Comparison of ENCODE assay signal across 1 cellular context in the genomic region with DNA sequence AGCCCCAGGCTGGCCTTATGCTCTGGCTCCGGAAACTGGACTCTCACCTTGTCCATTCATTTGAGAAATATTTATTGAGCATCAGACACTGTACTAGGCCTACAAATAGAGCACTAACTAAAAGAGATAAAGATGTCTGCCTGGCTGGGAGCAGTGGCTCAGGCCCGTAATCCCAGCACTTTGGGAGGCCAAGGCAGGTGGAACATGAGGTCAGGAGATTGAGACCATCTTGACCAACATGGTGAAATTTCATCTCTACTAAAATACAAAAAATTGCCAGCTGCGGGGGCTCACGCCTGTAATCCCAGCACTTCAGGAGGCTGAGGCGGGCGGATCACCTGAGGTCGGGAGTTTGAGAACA.
TF ChIP-seq lines count a peak whose summit lies in the region.

No MANE protein-coding gene starts in this region.

TF ChIP-seq in IMR-90, 13 proteins besides CTCF, POLR2A, EP300 and RAD21:
- TF ChIP-seq ELK1 (IDR thresholded peaks at IDR 0.05; ENCODE audit: borderline replicate concordance, low read depth, low read length) (no peak), NFE2L2 (IDR thresholded peaks at IDR 0.05; ENCODE audit: low read depth, low read length) (no peak), BHLHE40 (IDR thresholded peaks at IDR 0.05; ENCODE audit: low read depth, low read length) (no peak), USF2 (IDR thresholded peaks at IDR 0.05; ENCODE audit: low read depth, low read length) (no peak), SMC3 (IDR thresholded peaks at IDR 0.05; ENCODE audit: low read depth, low read length) (no peak), FOS (IDR thresholded peaks at IDR 0.05; ENCODE audit: low read depth, low read length) (no peak), RFX5 (IDR thresholded peaks at IDR 0.05; ENCODE audit: low read depth, low read length) (no peak), CHD1 (IDR thresholded peaks at IDR 0.05; ENCODE audit: low read depth, low read length) (no peak), MAZ (IDR thresholded peaks at IDR 0.05; ENCODE audit: borderline replicate concordance, low read depth, low read length) (no peak), RCOR1 (IDR thresholded peaks at IDR 0.05; ENCODE audit: insufficient replicate concordance, low read length) (no peak), CEBPB (IDR thresholded peaks at IDR 0.05; ENCODE audit: low read depth, low read length) (no peak), MAFK (IDR thresholded peaks at IDR 0.05; ENCODE audit: low read depth, low read length) (no peak), MXI1 (IDR thresholded peaks at IDR 0.05; ENCODE audit: borderline replicate concordance, low read depth, low read length) (no peak)
TF ChIP-seq in IMR-90: peak in this region for 0.
